Comparison of ENCODE assay signal across 8 cellular contexts in the genomic region with DNA sequence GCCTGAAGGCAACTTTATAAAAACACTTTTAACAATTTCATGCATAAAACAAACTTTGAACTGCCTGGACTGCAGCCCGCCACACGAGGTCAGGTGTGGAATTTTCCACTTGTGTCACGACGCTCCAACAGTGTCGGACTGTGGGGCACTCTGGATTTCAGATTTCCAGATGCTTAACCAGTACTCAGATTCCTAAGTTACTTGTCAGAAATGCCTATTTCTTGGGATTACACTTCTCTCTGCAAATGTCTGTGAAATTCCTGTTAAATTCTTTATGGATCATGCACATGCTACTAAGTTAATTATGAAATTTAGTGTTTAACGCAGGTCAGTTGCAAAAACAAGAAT. TPM values are rescaled to one million over a fixed set of nuclear protein-coding genes. Genes with fewer than 3 reads are reported as not detected.
A peak's percentile ranks its signal among the peaks of the same experiment; 100 is the strongest.
DNase-seq lines count a peak whose midpoint lies in the region; ATAC-seq and TF ChIP-seq lines count a peak whose summit lies in the region.

No MANE protein-coding gene starts in this region.

- H3K4me2 ChIP-seq in IMR-90 (ENCODE audit: low read depth, low read length) (peak overlapping the region; percentile 91), neuronal stem cell (ENCODE audit: insufficient read depth, low read length, poor library complexity, severe bottlenecking) (no peak overlapping the region)

- no peak for TF ChIP-seq CTCF in IMR-90 (conservative IDR thresholded peaks at IDR 0.05; ENCODE audit: low read depth, low read length)

- 37% methylated on average over 3 of the region's 6 CpGs; no CpG with 5 or more reads in 1 of the 2 experiments for WGBS in IMR-90 (ENCODE audit: extremely low coverage in 2 of 2, insufficient read length in 1 of 2), 2 experiments
- WGBS in neuronal stem cell (ENCODE audit: extremely low coverage in 2 of 2, insufficient read length in 2 of 2, insufficient replicate concordance in 1 of 2), 2 donors = no CpG with 5 or more reads among the region's 6 CpGs

- dilution Hi-C loops in IMR-90 (cut with HindIII; ENCODE audit: low sequenced_read_pairs, unreplicated experiment) = no loop called here

- H3K27me3 ChIP-seq in IMR-90 (ENCODE audit: control insufficient read depth, insufficient read depth, low read length) (no peaks in the 10 kb centered on the region), neuronal stem cell (ENCODE audit: control insufficient read depth in 3 of 3, insufficient read depth in 3 of 3, low read depth in 1 of 3, low read length in 3 of 3) (peaks cover 0 to 1% (median 0%) of the 10 kb centered on the region in 3 experiments)

- TF ChIP-seq RAD21 in IMR-90 (IDR thresholded peaks at IDR 0.05; ENCODE audit: low read length) = no peak

- peak; percentile 35 for ATAC-seq in IMR-90 (ENCODE audit: low read depth)
- ATAC-seq in effector memory CD8-positive, alpha-beta T cell (replicated peaks) = no peak
- no peak for ATAC-seq in HG03565 (IDR thresholded peaks at IDR 0.05; ENCODE audit: unreplicated experiment)
- no peak for ATAC-seq in GM18870 (IDR thresholded peaks at IDR 0.05; ENCODE audit: unreplicated experiment)
- no peak for ATAC-seq in GM19395 (IDR thresholded peaks at IDR 0.05; ENCODE audit: unreplicated experiment)

- no peak overlapping the region for H2AK5ac ChIP-seq in IMR-90 (ENCODE audit: low read depth, low read length)
- no peak overlapping the region for H2AK5ac ChIP-seq in neuronal stem cell (ENCODE audit: low read depth, low read length)

- BruUV-seq in IMR-90 (replicated peaks; lab: Mats Ljungman, UMichigan) = no TSS peak

- in situ Hi-C loops in IMR-90 (cut with MboI; ENCODE audit: low sequenced_read_pairs) = no loop called here

- H2BK5ac ChIP-seq in IMR-90 (ENCODE audit: low read depth, low read length, poor library complexity, severe bottlenecking) (no peak overlapping the region), neuronal stem cell (ENCODE audit: low read length) (no peak overlapping the region)

- no peak overlapping the region for H2AFZ ChIP-seq in IMR-90 (replicated peaks; ENCODE audit: low read length, poor library complexity)
- H2AFZ ChIP-seq in neuronal stem cell (ENCODE audit: low read length) = no peak overlapping the region

- H3K4me1 ChIP-seq in IMR-90 (ENCODE audit: control insufficient read depth, insufficient read depth, low read length) (peaks cover 27% of the 10 kb centered on the region), neuronal stem cell (ENCODE audit: control insufficient read depth in 2 of 2, insufficient read depth in 1 of 2, low read depth in 1 of 2, low read length in 2 of 2) (peaks cover 15 to 24% of the 10 kb centered on the region in 2 donors)

- H3K4me3 Mint-ChIP-seq in effector memory CD8-positive, alpha-beta T cell = peak overlapping the region; percentile 62 to 65

- peaks cover 0 to 12% of the 10 kb centered on the region in 2 donors for H3K4me1 Mint-ChIP-seq in effector memory CD8-positive, alpha-beta T cell (ENCODE audit: low read depth in 2 of 2)

- H3K14ac ChIP-seq in IMR-90 (replicated peaks; ENCODE audit: low read depth, low read length) (peak overlapping the region; percentile 8; the same call in 1 of the 2 replicates), neuronal stem cell (ENCODE audit: low read length) (no peak overlapping the region)

- no peaks in the 10 kb centered on the region for H3K27me3 Mint-ChIP-seq in effector memory CD8-positive, alpha-beta T cell

- peak; percentile 60 for DNase-seq in AG20443 (ENCODE audit: low spot score)
- DNase-seq in IMR-90 = peak; percentile 44
- DNase-seq in effector memory CD8-positive, alpha-beta T cell = no peak
- no peak for DNase-seq in neuronal stem cell (ENCODE audit: low spot score)
- no peak for DNase-seq in activated CD4-positive, CD25-positive, alpha-beta regulatory T cell treated with anti-CD3 and anti-CD28 coated beads, Interleukin-2, amount 50 U/mL, for 72 hours

- H3K36me3 ChIP-seq in IMR-90 (ENCODE audit: control insufficient read depth, insufficient read depth, low read length) (peaks cover 4% of the 10 kb centered on the region; the same call in 1 of the 2 replicates), neuronal stem cell (replicated peaks in 1 of 2; ENCODE audit: control insufficient read depth in 2 of 2, insufficient read depth in 2 of 2, low read length in 2 of 2) (peaks cover 5 to 8% of the 10 kb centered on the region in 2 donors)

- peak overlapping the region; percentile 74 for H2AK9ac ChIP-seq in IMR-90 (replicated peaks; ENCODE audit: low read depth, low read length, poor library complexity)

- CTCF ChIA-PET in IMR-90 (lab: Yijun Ruan, JAX) = no interaction called here

- POLR2A ChIA-PET in IMR-90 (lab: Charles Lee; ENCODE audit: unreplicated experiment) = interaction anchor here (0.6 kb wide), 1 partner anchor 8 kb away, joined by 3 read pairs; no protein-coding TSS in a partner anchor

- H3K4ac ChIP-seq in IMR-90 (ENCODE audit: low read depth, low read length) (no peak overlapping the region), neuronal stem cell (ENCODE audit: low read length) (no peak overlapping the region)

- H4K8ac ChIP-seq in IMR-90 (ENCODE audit: low read depth in 2 of 2, low read length in 2 of 2) (0 out of 4 replicates have a peak overlapping the region, but pooled peaks of 1 of the 2 experiments have one; percentile 9), neuronal stem cell (ENCODE audit: low read depth, low read length) (no peak overlapping the region)

- no peaks in the 10 kb centered on the region for H3K9me3 Mint-ChIP-seq in effector memory CD8-positive, alpha-beta T cell

- H2BK15ac ChIP-seq in IMR-90 (ENCODE audit: low read depth, low read length) = no peak overlapping the region
- no peak overlapping the region for H2BK15ac ChIP-seq in neuronal stem cell (ENCODE audit: low read length)

- H4K91ac ChIP-seq in IMR-90 (ENCODE audit: insufficient read depth, low read depth, low read length) (no peak overlapping the region), neuronal stem cell (ENCODE audit: low read depth, low read length, poor library complexity) (no peak overlapping the region)

- 0 out of 2 replicates have a peak overlapping the region, but pooled peaks have one; percentile 13 for H2BK120ac ChIP-seq in IMR-90 (ENCODE audit: low read depth, low read length)
- no peak overlapping the region for H2BK120ac ChIP-seq in neuronal stem cell (ENCODE audit: low read depth, low read length)

- peak overlapping the region; percentile 15 to 52 for H3K27ac Mint-ChIP-seq in effector memory CD8-positive, alpha-beta T cell

- H3K4me3 ChIP-seq in IMR-90 (ENCODE audit: insufficient read depth, low read depth, low read length) = no peak overlapping the region; the same call in 1 of the 2 replicates
- H3K4me3 ChIP-seq in neuronal stem cell (ENCODE audit: low read length in 2 of 2) = no peak overlapping the region

- no peak overlapping the region for H3K18ac ChIP-seq in IMR-90 (ENCODE audit: low read depth, low read length)
- H3K18ac ChIP-seq in neuronal stem cell (ENCODE audit: low read length) = peak overlapping the region; percentile 72

- peaks cover 0 to 20% of the 10 kb centered on the region in 2 experiments; a peak in 2 of 4 replicates for H3K79me1 ChIP-seq in IMR-90 (ENCODE audit: low read depth in 1 of 2, low read length in 2 of 2)
- peaks cover 6% of the 10 kb centered on the region for H3K79me1 ChIP-seq in neuronal stem cell (ENCODE audit: low read depth, low read length)

- H2BK12ac ChIP-seq in neuronal stem cell (ENCODE audit: low read length) = no peak overlapping the region

- no peak for TF ChIP-seq POLR2A in IMR-90 (IDR thresholded peaks at IDR 0.05; ENCODE audit: low read depth, low read length)

- H3K23ac ChIP-seq in IMR-90 (ENCODE audit: low read depth, low read length) (peak overlapping the region; percentile 37), neuronal stem cell (ENCODE audit: low read depth, low read length, poor library complexity) (no peak overlapping the region)

- H4K20me1 ChIP-seq in IMR-90 (ENCODE audit: insufficient read depth, low read length) = peaks cover 35% of the 10 kb centered on the region

- H3K9me3 ChIP-seq in IMR-90 (ENCODE audit: control insufficient read depth, insufficient read depth, low read length) (no peaks in the 10 kb centered on the region), neuronal stem cell (replicated peaks in 1 of 2; ENCODE audit: control insufficient read depth in 2 of 2, insufficient read depth in 1 of 2, low read depth in 1 of 2, low read length in 2 of 2) (peaks cover 0 to 2% of the 10 kb centered on the region in 2 donors)

- H3K27ac ChIP-seq in IMR-90 (ENCODE audit: insufficient read depth, low read length) (no peak overlapping the region), neuronal stem cell (replicated peaks; ENCODE audit: low read length) (no peak overlapping the region)

- no peak overlapping the region for H4K5ac ChIP-seq in IMR-90 (ENCODE audit: low read depth, low read length)

- H3K9me1 ChIP-seq in IMR-90 (ENCODE audit: insufficient read depth, low read length) = peaks cover 7% of the 10 kb centered on the region

- H3K56ac ChIP-seq in IMR-90 (ENCODE audit: extremely low read depth, insufficient read depth, low read length) = no peak overlapping the region

- no peak overlapping the region for H2BK20ac ChIP-seq in IMR-90 (ENCODE audit: low read depth, low read length)

- H3K36me3 Mint-ChIP-seq in effector memory CD8-positive, alpha-beta T cell (ENCODE audit: insufficient read depth) = peaks cover 2% of the 10 kb centered on the region

- no peak overlapping the region for H3K9ac ChIP-seq in IMR-90 (ENCODE audit: low read depth, low read length)
- no peak overlapping the region for H3K9ac ChIP-seq in neuronal stem cell (ENCODE audit: low read depth, low read length, poor library complexity)

- intact Hi-C loops in IMR-90 (cut with micrococcal nuclease) = loop anchor here (1.0 to 5.0 kb wide), 3 partner anchors 35 to 89 kb away; a partner anchor contains a TSS

TF ChIP-seq in IMR-90, 13 proteins besides CTCF, POLR2A, EP300 and RAD21 (continues in another document):
- TF ChIP-seq CEBPB (IDR thresholded peaks at IDR 0.05; ENCODE audit: low read depth, low read length) (no peak), MXI1 (IDR thresholded peaks at IDR 0.05; ENCODE audit: borderline replicate concordance, low read depth, low read length) (no peak), MAFK (IDR thresholded peaks at IDR 0.05; ENCODE audit: low read depth, low read length) (no peak), SMC3 (IDR thresholded peaks at IDR 0.05; ENCODE audit: low read depth, low read length) (no peak), BHLHE40 (IDR thresholded peaks at IDR 0.05; ENCODE audit: low read depth, low read length) (no peak), FOS (IDR thresholded peaks at IDR 0.05; ENCODE audit: low read depth, low read length) (no peak)

RNA-seq across cellular contexts. Expression of gene GPER1, which starts 0.5 kb away (rescaled TPM):
- 2.0 and 2.2 TPM in 2 replicates for total RNA-seq in IMR-90 (2012; rRNA removed)
- 5.8 and 6.3 TPM in 2 replicates for polyA plus RNA-seq in IMR-90 (2012; rRNA removed)
- polyA plus RNA-seq in IMR-90 (2012; cell fraction: cytosol; rRNA removed) = 3.5 and 8.8 TPM in 2 replicates
- polyA plus RNA-seq in IMR-90 (2012; cell fraction: nucleus; rRNA removed; ENCODE audit: low replicate concordance) = 10.8 and 20.8 TPM in 2 replicates
- 0.63 TPM for polyA plus RNA-seq in neuronal stem cell (2013, experiment 1 of 2)
- 0.66 TPM for polyA plus RNA-seq in neuronal stem cell (2013, experiment 2 of 2)

RNA-seq across cellular contexts. Expression of gene GPR146, which starts 43.1 kb away (rescaled TPM):
- total RNA-seq in IMR-90 (2012; rRNA removed) = 0.83 and 2.2 TPM in 2 replicates
- polyA plus RNA-seq in IMR-90 (2012; rRNA removed) = 2.5 and 3.4 TPM in 2 replicates
- 1.9 and 8.1 TPM in 2 replicates for polyA plus RNA-seq in IMR-90 (2012; cell fraction: cytosol; rRNA removed)
- 4.5 and 7.4 TPM in 2 replicates for polyA plus RNA-seq in IMR-90 (2012; cell fraction: nucleus; rRNA removed; ENCODE audit: low replicate concordance)
- polyA plus RNA-seq in neuronal stem cell (2013, experiment 1 of 2) = 1.7 TPM
- 1.5 TPM for polyA plus RNA-seq in neuronal stem cell (2013, experiment 2 of 2)

Comparison
In these comparisons a context has a peak if more than half of its experiments do, and no peak if none do; other contexts are left out.
1. DNase-seq: peak in AG20443 (single experiment) and IMR-90 (single experiment); none in effector memory CD8-positive, alpha-beta T cell (0 of 3), neuronal stem cell (single experiment) and activated CD4-positive, CD25-positive, alpha-beta regulatory T cell treated with anti-CD3 and anti-CD28 coated beads, Interleukin-2, amount 50 U/mL, for 72 hours (single experiment).